ENCODE assay signal across 20 cellular contexts in the genomic region with DNA sequence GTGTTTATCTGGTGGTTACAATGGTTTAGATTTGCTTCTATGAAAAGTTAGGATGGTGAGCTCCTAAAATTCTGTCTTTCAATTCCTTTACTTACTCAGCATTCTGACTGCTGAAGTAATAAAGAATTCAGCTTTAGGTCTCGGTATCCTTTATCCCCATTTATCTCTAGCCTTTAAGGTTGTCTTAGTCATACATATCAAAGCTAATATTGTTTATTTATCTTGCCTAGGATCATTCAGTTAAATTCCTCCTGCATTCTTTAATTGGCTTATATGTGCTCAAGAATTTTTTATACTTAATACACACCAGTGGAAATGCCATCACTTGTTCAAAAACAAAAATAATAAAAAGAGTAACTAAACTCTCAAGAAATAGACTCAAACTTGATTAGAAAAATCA.
DNase-seq lines count a peak whose midpoint lies in the region; ATAC-seq, FAIRE-seq and TF ChIP-seq lines count a peak whose summit lies in the region.
"Had no signal": no experiment of that assay in that cellular context is flagged by ENCODE, and none has a peak within 500 bp of the region (broad histone marks: within the 10 kb centered on the region; RNA-seq: fewer than 3 reads in every experiment).

No MANE protein-coding gene starts in this region.

- H3K27me3 Mint-ChIP-seq in astrocyte (ENCODE audit: low read depth, unreplicated experiment): no peaks in the 10 kb centered on the region
- H3K27me3 Mint-ChIP-seq: CD4-positive, alpha-beta T cell had no signal

- no peak overlapping the region for H2AFZ ChIP-seq in astrocyte (ENCODE audit: low read depth, low read length)

- ATAC-seq in foreskin keratinocyte (no peak), GM21528 (IDR thresholded peaks at IDR 0.05; ENCODE audit: low FRiP score, unreplicated experiment) (no peak)
- ATAC-seq: A549 had no signal

- H3K9me3 Mint-ChIP-seq in astrocyte (ENCODE audit: unreplicated experiment): no peaks in the 10 kb centered on the region
- H3K9me3 Mint-ChIP-seq: CD4-positive, alpha-beta T cell had no signal

- intact Hi-C loops in esophagus squamous epithelium (cut with DNase I): no loop called here

- H3K4me1 Mint-ChIP-seq in astrocyte (ENCODE audit: low read depth, unreplicated experiment): no peaks in the 10 kb centered on the region
- H3K4me1 Mint-ChIP-seq: H9 had no signal

- H3K27ac ChIP-seq in astrocyte (ENCODE audit: low read depth, low read length) (no peak overlapping the region), foreskin keratinocyte (peak overlapping the region; percentile 40), coronary artery (no peak overlapping the region), esophagus squamous epithelium (no peak overlapping the region)
- H3K27ac ChIP-seq: 22Rv1, A549, C4-2B, HL-60 had no signal

- no peak overlapping the region for H3K9ac ChIP-seq in astrocyte (ENCODE audit: low read length)

- H3K36me3 Mint-ChIP-seq in astrocyte (ENCODE audit: low read depth, unreplicated experiment): no peaks in the 10 kb centered on the region

- H3K4me3 Mint-ChIP-seq in astrocyte (ENCODE audit: unreplicated experiment): no peak overlapping the region
- H3K4me3 Mint-ChIP-seq: CD4-positive, alpha-beta T cell; H9 had no signal

- no peak overlapping the region for H3K27ac Mint-ChIP-seq in astrocyte (ENCODE audit: unreplicated experiment)
- H3K27ac Mint-ChIP-seq: CD4-positive, alpha-beta T cell; H9 had no signal

- no peak for FAIRE-seq in astrocyte (lab: Jason Lieb, UNC)
- FAIRE-seq: A549, D721Med, H1, HTR-8/SVneo had no signal

- peak; percentile 25 for DNase-seq in ELR (ENCODE audit: low read depth)
- peak; percentile 47 for DNase-seq in astrocyte (ENCODE audit: low read depth)
- DNase-seq in foreskin keratinocyte: no peak
- DNase-seq in retinal pigment epithelial cell (ENCODE audit: low read depth): peak; percentile 52
- DNase-seq in coronary artery (ENCODE audit: low spot score): no peak
- no peak for DNase-seq in esophagus squamous epithelium (lab: John Stamatoyannopoulos, UW)
- DNase-seq: AML-193; Caco-2; CD4-positive, alpha-beta T cell; GF-D8; H9; IMR-90 had no signal

- no peaks in the 10 kb centered on the region for H3K79me2 ChIP-seq in astrocyte (ENCODE audit: insufficient read depth, low read length)

- 10 to 36% methylated on average over 1 of the region's 1 CpG for WGBS in esophagus squamous epithelium, 2 donors

- H3K4me3 ChIP-seq in astrocyte (ENCODE audit: insufficient read depth, low read depth, low read length) (no peak overlapping the region), retinal pigment epithelial cell (ENCODE audit: low read length) (no peak overlapping the region), coronary artery (no peak overlapping the region), esophagus squamous epithelium (no peak overlapping the region)
- H3K4me3 ChIP-seq: A549 had no signal

- no peak overlapping the region for H3K4me2 ChIP-seq in astrocyte (ENCODE audit: low read length)
- H3K4me2 ChIP-seq: A549 had no signal

- TF ChIP-seq POLR2A in esophagus squamous epithelium (IDR thresholded peaks at IDR 0.05): no peak

- no peaks in the 10 kb centered on the region for H3K27me3 ChIP-seq in astrocyte (ENCODE audit: insufficient read depth, low read length)
- no peaks in the 10 kb centered on the region for H3K27me3 ChIP-seq in foreskin keratinocyte
- H3K27me3 ChIP-seq in esophagus squamous epithelium: no peaks in the 10 kb centered on the region

- H3K36me3 ChIP-seq in astrocyte (ENCODE audit: insufficient read depth, low read length): no peaks in the 10 kb centered on the region
- H3K36me3 ChIP-seq in esophagus squamous epithelium: no peaks in the 10 kb centered on the region

- TF ChIP-seq CTCF in astrocyte (IDR thresholded peaks at IDR 0.05; ENCODE audit: insufficient read depth, low read depth, low read length) (no peak), foreskin keratinocyte (conservative IDR thresholded peaks at IDR 0.05) (no peak), retinal pigment epithelial cell (conservative IDR thresholded peaks at IDR 0.05; ENCODE audit: low read depth, low read length) (no peak), coronary artery (IDR thresholded peaks at IDR 0.05) (no peak), esophagus squamous epithelium (IDR thresholded peaks at IDR 0.05) (no peak)

- H3K9me3 ChIP-seq in astrocyte (ENCODE audit: insufficient read depth, low read depth, low read length): no peaks in the 10 kb centered on the region
- H3K9me3 ChIP-seq in esophagus squamous epithelium: no peaks in the 10 kb centered on the region
- H3K9me3 ChIP-seq: A549, Caco-2 had no signal

- H4K20me1 ChIP-seq in astrocyte (ENCODE audit: insufficient read depth, low read length): no peaks in the 10 kb centered on the region

- H3K4me1 ChIP-seq in astrocyte (ENCODE audit: insufficient read depth, low read length): no peaks in the 10 kb centered on the region
- no peaks in the 10 kb centered on the region for H3K4me1 ChIP-seq in foreskin keratinocyte
- no peaks in the 10 kb centered on the region for H3K4me1 ChIP-seq in esophagus squamous epithelium
- H3K4me1 ChIP-seq: A549, Caco-2 had no signal

Comparison
In these comparisons a context has a peak if more than half of its experiments do, and no peak if none do; other contexts are left out.
1. DNase-seq: peak in ELR (single experiment), astrocyte (single experiment) and retinal pigment epithelial cell (single experiment); none in foreskin keratinocyte (0 of 2), coronary artery (single experiment) and esophagus squamous epithelium (single experiment).